Comparison of ENCODE assay signal across 23 cellular contexts in the genomic region with DNA sequence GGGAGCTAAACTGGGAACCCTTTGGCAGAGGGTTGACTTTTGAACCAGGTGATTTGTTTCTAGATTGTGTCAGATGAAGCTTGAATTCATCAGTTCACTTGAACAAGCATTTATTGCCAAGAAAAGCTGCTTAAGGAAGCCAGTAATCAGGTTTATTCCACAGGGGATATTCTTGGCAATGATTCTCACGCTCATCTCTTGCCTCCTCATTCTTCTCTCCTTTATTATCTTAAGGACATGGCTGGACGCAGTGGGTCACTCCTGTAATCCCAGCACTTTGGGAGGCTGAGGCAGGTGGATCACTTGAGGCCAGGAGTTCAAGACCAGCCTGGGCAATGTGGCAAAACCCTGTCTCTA.
DNase-seq lines count a peak whose midpoint lies in the region; ATAC-seq and TF ChIP-seq lines count a peak whose summit lies in the region.
"Had no signal": no experiment of that assay in that cellular context is flagged by ENCODE, and none has a peak within 500 bp of the region (broad histone marks: within the 10 kb centered on the region; RNA-seq: fewer than 3 reads in every experiment).

No MANE protein-coding gene starts in this region.

- no peak for ATAC-seq in HG03432 (IDR thresholded peaks at IDR 0.05; ENCODE audit: unreplicated experiment)
- ATAC-seq: foreskin keratinocyte; naive thymus-derived CD8-positive, alpha-beta T cell had no signal

- H3K36me3 ChIP-seq in suprapubic skin = no peaks in the 10 kb centered on the region

- DNase-seq in Caki2 (ENCODE audit: low read depth) = peak; percentile 37
- DNase-seq in fibroblast of the conjunctiva (ENCODE audit: low read depth) = peak; percentile 13
- DNase-seq in NOMO-1 treated with dmso at 0.1 percent for 144 hours (lab: John Stamatoyannopoulos, UW; ENCODE audit: unreplicated experiment) = no peak
- no peak for DNase-seq in suprapubic skin (ENCODE audit: low spot score in 2 of 2)
- DNase-seq in SKM-1 (lab: John Stamatoyannopoulos, UW; ENCODE audit: unreplicated experiment) = no peak
- DNase-seq: activated CD4-positive, alpha-beta T cell treated with anti-CD3 and anti-CD28 coated beads for 48 hours; activated naive CD4-positive, alpha-beta T cell treated with Interleukin-2 at 50 U/mL for 16 hours; anterior cingulate cortex; caudate nucleus; foreskin keratinocyte; hippocampal formation; immature natural killer cell; left ventricle myocardium inferior; naive thymus-derived CD8-positive, alpha-beta T cell; NCI-H524; stimulated activated CD4-positive, alpha-beta T cell treated with anti-CD3 and anti-CD28 coated beads, Interleukin-4, amount 100 ng/mL, for 4 hours; stimulated activated naive CD4-positive, alpha-beta T cell; T-helper 2 cell; testis had no signal

- in situ Hi-C loops in Caki2 (cut with HindIII; ENCODE audit: low pct_unique_long_range_greater_than_20kb, low sequenced_read_pairs) = no loop called here

- 51% methylated on average over 2 of the region's 2 CpGs for WGBS in suprapubic skin

- peak overlapping the region; percentile 89 for H3K27ac ChIP-seq in 22Rv1
- peak overlapping the region; percentile 81; the same call in 1 of the 2 replicates for H3K27ac ChIP-seq in VCaP
- no peak overlapping the region for H3K27ac ChIP-seq in suprapubic skin
- H3K27ac ChIP-seq: foreskin keratinocyte, left ventricle myocardium inferior, RWPE1, testis had no signal

- no peaks in the 10 kb centered on the region for H3K27me3 ChIP-seq in suprapubic skin
- H3K27me3 ChIP-seq: foreskin keratinocyte, testis had no signal

- TF ChIP-seq EP300 in suprapubic skin (IDR thresholded peaks at IDR 0.05) = no peak

- no peaks in the 10 kb centered on the region for H3K4me1 ChIP-seq in suprapubic skin
- H3K4me1 ChIP-seq: foreskin keratinocyte, testis had no signal

- no peak for TF ChIP-seq CTCF in 22Rv1 (IDR thresholded peaks at IDR 0.05)
- TF ChIP-seq CTCF in VCaP (conservative IDR thresholded peaks at IDR 0.05) = no peak
- TF ChIP-seq CTCF in suprapubic skin (IDR thresholded peaks at IDR 0.05) = no peak

- no peak overlapping the region for H3K4me3 ChIP-seq in suprapubic skin
- H3K4me3 ChIP-seq: left ventricle myocardium inferior, testis had no signal

- TF ChIP-seq POLR2A in suprapubic skin (IDR thresholded peaks at IDR 0.05) = no peak

- H3K9me3 ChIP-seq in suprapubic skin = no peaks in the 10 kb centered on the region
- H3K9me3 ChIP-seq: left ventricle myocardium inferior, testis had no signal

Comparison
In these comparisons a context has a peak if more than half of its experiments do, and no peak if none do; other contexts are left out.
1. DNase-seq: peak in Caki2 (single experiment) and fibroblast of the conjunctiva (single experiment); none in NOMO-1 treated with dmso at 0.1 percent for 144 hours (single experiment), suprapubic skin (0 of 2) and SKM-1 (single experiment).